Comparison of ENCODE assay signal across 6 cellular contexts in the genomic region with DNA sequence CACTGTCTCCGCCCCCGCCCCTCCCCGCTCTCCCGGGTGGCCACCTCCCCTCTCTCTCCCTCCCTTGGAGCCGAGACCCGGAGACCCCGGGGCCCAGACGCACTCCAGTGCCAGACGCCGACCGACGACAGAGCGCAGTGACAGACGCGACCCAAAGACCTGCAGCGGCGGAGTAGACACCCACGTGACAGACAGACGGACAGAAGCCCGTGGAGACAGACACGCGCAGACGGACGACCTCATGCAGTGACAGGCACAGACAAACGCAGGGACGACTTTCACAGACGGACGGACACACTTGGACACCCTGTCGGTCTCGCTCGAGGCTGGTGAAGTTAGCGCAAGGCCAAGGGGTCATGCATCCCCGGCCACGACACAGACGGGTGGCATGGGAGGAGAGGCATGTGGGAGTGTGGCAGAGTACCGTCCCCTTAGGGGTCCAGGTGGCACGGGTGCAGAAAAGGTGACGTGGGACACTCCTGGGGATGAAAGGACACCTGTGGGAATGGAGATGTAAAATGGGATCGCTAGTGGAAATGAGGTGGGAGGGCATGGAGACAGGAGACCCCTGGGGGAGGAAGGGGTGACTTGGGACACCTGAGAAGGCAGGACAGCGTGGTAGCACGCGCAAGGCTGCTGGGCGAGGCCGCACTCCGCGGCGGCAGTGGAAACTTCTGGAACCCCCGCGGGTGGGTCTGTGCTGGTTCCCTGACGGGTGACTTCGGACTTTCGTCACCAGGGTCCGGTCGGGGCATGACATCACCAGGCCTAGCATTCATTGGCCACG. TPM values are rescaled to one million over a fixed set of nuclear protein-coding genes. Genes with fewer than 3 reads are reported as not detected.
DNase-seq lines count a peak whose midpoint lies in the region; ATAC-seq and TF ChIP-seq lines count a peak whose summit lies in the region.

No MANE protein-coding gene starts in this region.

- peak; percentile 39 for ATAC-seq in body of pancreas
- ATAC-seq in GM18867 (IDR thresholded peaks at IDR 0.05; ENCODE audit: unreplicated experiment), result no peak
- ATAC-seq in GM19467 (IDR thresholded peaks at IDR 0.05; ENCODE audit: unreplicated experiment), result no peak

- peak overlapping the region; percentile 82 for H3K4me3 Mint-ChIP-seq in nephron progenitor cell

- peaks cover 33% of the 10 kb centered on the region for H3K4me1 Mint-ChIP-seq in nephron progenitor cell

- peaks cover 44% of the 10 kb centered on the region for H3K4me1 ChIP-seq in body of pancreas

- intact Hi-C loops in body of pancreas (cut with DNase I), result loop anchor here (2.0 kb wide), 1 partner anchor 161 kb away; no protein-coding TSS in a partner anchor

- H3K27ac Mint-ChIP-seq in nephron progenitor cell, result no peak overlapping the region

- DNase-seq in NCI-H748 (lab: John Stamatoyannopoulos, UW; ENCODE audit: unreplicated experiment), result peak; percentile 30
- DNase-seq in NCI-H748 treated with DMSO at 0.1 percent for 48 hours (lab: John Stamatoyannopoulos, UW), result no peak
- DNase-seq in body of pancreas, result peak in 3 of 4 donors; percentile 72 to 73 (median 73)
- DNase-seq in nephron progenitor cell, result peak; percentile 57

- peak in 2 of 3 donors; percentile 15 to 48 for TF ChIP-seq POLR2A in body of pancreas (IDR thresholded peaks at IDR 0.05)

- H3K36me3 Mint-ChIP-seq in nephron progenitor cell (ENCODE audit: low read depth), result no peaks in the 10 kb centered on the region

- H3K27ac ChIP-seq in body of pancreas, result peak overlapping the region in 2 of 4 donors; percentile 26 to 44

- H3K27me3 Mint-ChIP-seq in nephron progenitor cell (ENCODE audit: low read depth, poor library complexity), result peaks cover 51% of the 10 kb centered on the region

- no peaks in the 10 kb centered on the region for H3K36me3 ChIP-seq in body of pancreas (replicated peaks in 1 of 2; ENCODE audit: insufficient read depth in 1 of 2, low read depth in 2 of 2)

- H3K27me3 ChIP-seq in body of pancreas, result peaks cover 0 to 18% of the 10 kb centered on the region in 2 donors

- H3K9me3 Mint-ChIP-seq in nephron progenitor cell, result no peaks in the 10 kb centered on the region

- TF ChIP-seq CTCF in body of pancreas (IDR thresholded peaks at IDR 0.05) (no peak), nephron progenitor cell (IDR thresholded peaks at IDR 0.05) (no peak)

- no peak overlapping the region for H3K4me3 ChIP-seq in body of pancreas

- 4 to 10% methylated on average over 23 to 47 of the region's 55 CpGs for WGBS in body of pancreas, 2 donors

- H3K9me3 ChIP-seq in body of pancreas, result no peaks in the 10 kb centered on the region

RNA-seq across cellular contexts. Expression of gene ACHE, which starts 0.5 kb away (rescaled TPM):
- total RNA-seq in body of pancreas, result 1 to 10 TPM; 6.2 to 7.3 TPM

RNA-seq across cellular contexts. Expression of gene UFSP1, which starts 6.6 kb away (rescaled TPM):
- 1 to 10 TPM; 6.2 to 7.9 TPM for total RNA-seq in body of pancreas

RNA-seq across cellular contexts. Expression of gene SRRT, which starts 21.2 kb away (rescaled TPM):
- total RNA-seq in body of pancreas, result 10 to 100 TPM; 54.7 to 60.7 TPM

RNA-seq across cellular contexts. Expression of gene TRIP6, which starts 29.0 kb away (rescaled TPM):
- total RNA-seq in body of pancreas, result 10 to 100 TPM; 34.9 to 43.6 TPM

RNA-seq across cellular contexts. Expression of gene SLC12A9, which starts 43.6 kb away (rescaled TPM):
- total RNA-seq in body of pancreas, result 10 to 100 TPM; 12.7 to 38.9 TPM
